ENCODE assay signal across 8 cellular contexts in genomic region chr19:23070353-23070781, GRCh38. TPM values are rescaled to one million over a fixed set of nuclear protein-coding genes. Genes with fewer than 3 reads are reported as not detected.
DNase-seq lines count a peak whose midpoint lies in the region; ATAC-seq and TF ChIP-seq lines count a peak whose summit lies in the region.

No MANE protein-coding gene starts in this region.

- no peak for ATAC-seq in HG03139 (IDR thresholded peaks at IDR 0.05; ENCODE audit: unreplicated experiment)
- no peak for ATAC-seq in activated T-helper 17 cell treated with anti-CD3 and anti-CD28 coated beads, Interleukin-2, amount 50 U/mL, for 72 hours (replicated peaks)

- H3K9me3 ChIP-seq in HUES64 (ENCODE audit: insufficient read depth, low read depth, low read length) (peaks cover 35% of the 10 kb centered on the region), neural progenitor cell (ENCODE audit: low read depth) (peaks cover 5% of the 10 kb centered on the region)

- no peak overlapping the region for H3K27ac Mint-ChIP-seq in neural progenitor cell
- no peak overlapping the region for H3K27ac Mint-ChIP-seq in activated T-helper 17 cell treated with anti-CD3 and anti-CD28 coated beads, Interleukin-2, amount 50 U/mL, for 72 hours

- no peak overlapping the region for H2BK15ac ChIP-seq in mesendoderm (replicated peaks; ENCODE audit: low read depth)

- peaks cover 3% of the 10 kb centered on the region for H3K27me3 Mint-ChIP-seq in neural progenitor cell (ENCODE audit: insufficient read depth, low read depth)
- peaks cover 47% of the 10 kb centered on the region for H3K27me3 Mint-ChIP-seq in activated T-helper 17 cell treated with anti-CD3 and anti-CD28 coated beads, Interleukin-2, amount 50 U/mL, for 72 hours

- H4K8ac ChIP-seq in mesendoderm (ENCODE audit: low read depth, low read length), result no peak overlapping the region

- H4K5ac ChIP-seq in mesendoderm (ENCODE audit: low read length), result no peak overlapping the region

- no peaks in the 10 kb centered on the region for H3K4me1 ChIP-seq in HUES64 (ENCODE audit: insufficient read depth, low read length)
- H3K4me1 ChIP-seq in mesendoderm (ENCODE audit: control insufficient read depth, low read depth, low read length), result no peaks in the 10 kb centered on the region
- H3K4me1 ChIP-seq in neural progenitor cell, result no peaks in the 10 kb centered on the region

- peaks cover 81% of the 10 kb centered on the region for H3K9me3 Mint-ChIP-seq in neural progenitor cell
- H3K9me3 Mint-ChIP-seq in activated T-helper 17 cell treated with anti-CD3 and anti-CD28 coated beads, Interleukin-2, amount 50 U/mL, for 72 hours, result peaks cover 3% of the 10 kb centered on the region

- H3K79me2 ChIP-seq in mesendoderm (ENCODE audit: control insufficient read depth, insufficient read depth, low read length), result peaks cover 2% of the 10 kb centered on the region
- peaks cover 2% of the 10 kb centered on the region for H3K79me2 ChIP-seq in neural progenitor cell (ENCODE audit: low read depth)

- H3F3A ChIP-seq in neural progenitor cell (ENCODE audit: low read depth), result no peaks in the 10 kb centered on the region

- no peak overlapping the region for H3K4me3 Mint-ChIP-seq in neural progenitor cell
- H3K4me3 Mint-ChIP-seq in activated T-helper 17 cell treated with anti-CD3 and anti-CD28 coated beads, Interleukin-2, amount 50 U/mL, for 72 hours, result no peak overlapping the region

- peaks cover 22% of the 10 kb centered on the region for H3K27me3 ChIP-seq in HUES64 (ENCODE audit: insufficient read depth, low read length)
- no peaks in the 10 kb centered on the region for H3K27me3 ChIP-seq in mesendoderm (ENCODE audit: insufficient read depth, low read length, poor library complexity)
- H3K27me3 ChIP-seq in neural progenitor cell, result no peaks in the 10 kb centered on the region

- no peak overlapping the region for H2AK5ac ChIP-seq in mesendoderm (ENCODE audit: low read length)

- H4K20me1 ChIP-seq in neural progenitor cell (ENCODE audit: low read depth), result no peaks in the 10 kb centered on the region

- H3K27ac ChIP-seq in HUES64 (ENCODE audit: low read depth, low read length) (no peak overlapping the region), mesendoderm (ENCODE audit: low read depth, low read length) (no peak overlapping the region), neural progenitor cell (no peak overlapping the region)

- no peak overlapping the region for H2BK5ac ChIP-seq in mesendoderm (ENCODE audit: low read length)

- TF ChIP-seq CTCF in cardiac fibroblast (IDR thresholded peaks at IDR 0.05; ENCODE audit: low read depth, low read length), result peak; percentile 67
- no peak for TF ChIP-seq CTCF in neural progenitor cell (IDR thresholded peaks at IDR 0.05)

- no peak overlapping the region for H2BK120ac ChIP-seq in mesendoderm (ENCODE audit: low read depth, low read length)

- H3K4me1 Mint-ChIP-seq in neural progenitor cell, result no peaks in the 10 kb centered on the region
- no peaks in the 10 kb centered on the region for H3K4me1 Mint-ChIP-seq in activated T-helper 17 cell treated with anti-CD3 and anti-CD28 coated beads, Interleukin-2, amount 50 U/mL, for 72 hours

- H3K9ac ChIP-seq in HUES64 (ENCODE audit: low read depth, low read length), result no peak overlapping the region
- H3K9ac ChIP-seq in mesendoderm (ENCODE audit: low read length), result no peak overlapping the region
- no peak overlapping the region for H3K9ac ChIP-seq in neural progenitor cell

- H3K36me3 Mint-ChIP-seq in neural progenitor cell, result peaks cover 7% of the 10 kb centered on the region
- H3K36me3 Mint-ChIP-seq in activated T-helper 17 cell treated with anti-CD3 and anti-CD28 coated beads, Interleukin-2, amount 50 U/mL, for 72 hours (ENCODE audit: low read depth), result no peaks in the 10 kb centered on the region

- H3K4me2 ChIP-seq in mesendoderm (ENCODE audit: low read length), result no peak overlapping the region
- H3K4me2 ChIP-seq in neural progenitor cell, result no peak overlapping the region

- H3K4ac ChIP-seq in mesendoderm (ENCODE audit: low read depth, low read length), result no peak overlapping the region

- H3K79me1 ChIP-seq in mesendoderm (ENCODE audit: low read length), result no peaks in the 10 kb centered on the region

- no peak overlapping the region for H3K18ac ChIP-seq in mesendoderm (ENCODE audit: low read length)

- peak; percentile 1 for DNase-seq in COLO668 (lab: John Stamatoyannopoulos, UW; ENCODE audit: unreplicated experiment)
- DNase-seq in cardiac fibroblast (ENCODE audit: low read depth in 2 of 2), result peak; percentile 36 to 63
- peak; percentile 27 for DNase-seq in mesendoderm
- DNase-seq in neural progenitor cell (ENCODE audit: low spot score), result no peak
- DNase-seq in NCI-H446 treated with DMSO at 0.1 percent for 48 hours (lab: John Stamatoyannopoulos, UW), result no peak

- H3K23ac ChIP-seq in mesendoderm (ENCODE audit: low read length), result no peak overlapping the region

- H3K56ac ChIP-seq in mesendoderm (ENCODE audit: low read length), result no peak overlapping the region

- H3K36me3 ChIP-seq in HUES64 (ENCODE audit: insufficient read depth, low read length) (no peaks in the 10 kb centered on the region), mesendoderm (ENCODE audit: control insufficient read depth, insufficient read depth, low read length) (no peaks in the 10 kb centered on the region), neural progenitor cell (no peaks in the 10 kb centered on the region)

- H2AFZ ChIP-seq in neural progenitor cell (replicated peaks), result no peak overlapping the region

- H3K4me3 ChIP-seq in HUES64 (ENCODE audit: low read length), result peak overlapping the region; percentile 46
- H3K4me3 ChIP-seq in cardiac fibroblast (replicated peaks in 1 of 2; ENCODE audit: low read depth in 2 of 2, low read length in 2 of 2), result no peak overlapping the region
- no peak overlapping the region for H3K4me3 ChIP-seq in mesendoderm (ENCODE audit: low read length)
- H3K4me3 ChIP-seq in neural progenitor cell, result no peak overlapping the region

- 92% methylated on average over 24 of the region's 24 CpGs for WGBS in HUES64
- no CpG with 5 or more reads among the region's 24 CpGs for WGBS in mesendoderm (ENCODE audit: extremely low coverage, insufficient coverage, low lambda C conversion rate)

RNA-seq across cellular contexts. Expression of gene ZNF730, which starts 46.5 kb away (rescaled TPM):
- 13.3 TPM for polyA plus RNA-seq in HUES64 (2013, experiment 1 of 2)
- polyA plus RNA-seq in HUES64 (2013, experiment 2 of 2), result 18.0 TPM
- polyA plus RNA-seq in mesendoderm (2013, experiment 1 of 2), result 17.8 TPM
- polyA plus RNA-seq in mesendoderm (2013, experiment 2 of 2), result 18.9 TPM
- 59.2 and 76.3 TPM in 2 replicates for total RNA-seq in neural progenitor cell (ENCODE audit: low replicate concordance)
- under 1 TPM; 0.17 to 0.61 TPM for total RNA-seq in activated T-helper 17 cell treated with anti-CD3 and anti-CD28 coated beads, Interleukin-2, amount 50 U/mL, for 72 hours

Comparison
In these comparisons a context has a peak if more than half of its experiments do, and no peak if none do; other contexts are left out.
1. DNase-seq: peak in COLO668 (single experiment), cardiac fibroblast (2 of 2) and mesendoderm (single experiment); none in neural progenitor cell (single experiment) and NCI-H446 treated with DMSO at 0.1 percent for 48 hours (single experiment).
2. RNA of gene ZNF730, which starts 46.5 kb away (total RNA-seq): 59.2 to 76.3 TPM in neural progenitor cell; 0.17 to 0.61 TPM in activated T-helper 17 cell treated with anti-CD3 and anti-CD28 coated beads, Interleukin-2, amount 50 U/mL, for 72 hours; every median in the first group is over 10 times any median in the second.